In the genomic region with DNA sequence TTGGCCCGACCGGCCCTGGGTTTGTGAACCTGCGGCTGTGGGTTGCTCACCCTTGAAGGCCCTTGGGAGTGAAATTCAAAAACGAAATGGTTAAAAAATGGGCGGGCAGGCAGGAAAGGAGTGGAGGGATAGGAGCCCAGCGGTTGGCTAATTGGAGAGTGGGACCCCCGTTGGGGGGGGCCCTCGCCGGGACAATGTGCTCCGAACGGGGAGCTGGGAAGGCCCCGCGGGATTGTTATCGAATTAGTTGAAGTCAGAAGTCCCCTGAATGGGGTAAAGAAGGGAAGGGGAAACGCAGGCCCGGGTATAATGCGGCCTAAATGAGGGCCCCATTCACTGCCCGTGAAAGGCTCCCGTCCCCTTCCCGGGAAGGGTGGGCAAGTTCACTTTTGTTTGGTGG, we compare ENCODE assay signal across 26 cellular contexts.
"Had no signal": no experiment of that assay in that cellular context is flagged by ENCODE, and none has a peak within 500 bp of the region (broad histone marks: within the 10 kb centered on the region; RNA-seq: fewer than 3 reads in every experiment).

No MANE protein-coding gene starts in this region.

- H3K4me3 Mint-ChIP-seq: activated naive CD8-positive, alpha-beta T cell treated with anti-CD3 and anti-CD28 coated beads, Interleukin-2, amount 10 ng/mL, durations not matched to agents 7 days and 5 days; activated T-cell treated with anti-CD3 and anti-CD28 coated beads, Interleukin-2, amount 50 U/mL, for 72 hours; mesothelial cell of epicardium; natural killer cell treated with Interleukin-12 subunit alpha and Interleukin-12 subunit beta and Interleukin-15 and Interleukin-18, amount 100 ng/mL, for 72 hours; stimulated activated naive CD8-positive, alpha-beta T cell treated with anti-CD3 and anti-CD28 coated beads, Interleukin-15, Interleukin-2, amounts not matched to agents 100 ng/mL and 50 ng/mL, for 24 hours; T-helper 1 cell treated with Interleukin-12 subunit alpha and Interleukin-12 subunit beta and Interleukin-4 antibody, amounts not matched to agents 30 μg/mL and 1 μg/mL, for 36 hours had no signal

- H3K27ac ChIP-seq: brain microvascular endothelial cell, skin epidermis, suprapubic skin, upper lobe of left lung, WERI-Rb-1 had no signal

- H3K4me3 ChIP-seq: lung, skin epidermis, suprapubic skin, upper lobe of left lung had no signal

- H3K36me3 Mint-ChIP-seq: activated naive CD8-positive, alpha-beta T cell treated with anti-CD3 and anti-CD28 coated beads, Interleukin-2, amount 10 ng/mL, durations not matched to agents 7 days and 5 days; mesothelial cell of epicardium; natural killer cell treated with Interleukin-12 subunit alpha and Interleukin-12 subunit beta and Interleukin-15 and Interleukin-18, amount 100 ng/mL, for 72 hours had no signal

- H3K9me3 Mint-ChIP-seq: activated naive CD8-positive, alpha-beta T cell treated with anti-CD3 and anti-CD28 coated beads, Interleukin-2, amount 10 ng/mL, durations not matched to agents 7 days and 5 days; activated T-cell treated with anti-CD3 and anti-CD28 coated beads, Interleukin-2, amount 50 U/mL, for 72 hours; mesothelial cell of epicardium; natural killer cell treated with Interleukin-12 subunit alpha and Interleukin-12 subunit beta and Interleukin-15 and Interleukin-18, amount 100 ng/mL, for 72 hours; stimulated activated naive CD8-positive, alpha-beta T cell treated with anti-CD3 and anti-CD28 coated beads, Interleukin-15, Interleukin-2, amounts not matched to agents 100 ng/mL and 50 ng/mL, for 24 hours; T-helper 1 cell treated with Interleukin-12 subunit alpha and Interleukin-12 subunit beta and Interleukin-4 antibody, amounts not matched to agents 30 μg/mL and 1 μg/mL, for 36 hours had no signal

- DNase-seq: activated CD4-positive, alpha-beta T cell treated with anti-CD3 and anti-CD28 coated beads, Interleukin-2, amount 50 U/mL, for 4 hours; activated gamma-delta T cell; activated naive CD8-positive, alpha-beta T cell treated with anti-CD3 and anti-CD28 coated beads, Interleukin-2, amount 10 ng/mL, durations not matched to agents 7 days and 5 days; activated T-cell treated with anti-CD3 and anti-CD28 coated beads, Interleukin-2, amount 50 U/mL, for 72 hours; amygdala; brain microvascular endothelial cell; central memory CD4-positive, alpha-beta T cell; cortex of kidney; erythroblast; foreskin melanocyte; glutamatergic neuron; hippocampal formation; occipital lobe; right cardiac atrium; WERI-Rb-1 had no signal

- H3K27ac Mint-ChIP-seq: activated naive CD8-positive, alpha-beta T cell treated with anti-CD3 and anti-CD28 coated beads, Interleukin-2, amount 10 ng/mL, durations not matched to agents 7 days and 5 days; activated T-cell treated with anti-CD3 and anti-CD28 coated beads, Interleukin-2, amount 50 U/mL, for 72 hours; mesothelial cell of epicardium; natural killer cell treated with Interleukin-12 subunit alpha and Interleukin-12 subunit beta and Interleukin-15 and Interleukin-18, amount 100 ng/mL, for 72 hours; stimulated activated naive CD8-positive, alpha-beta T cell treated with anti-CD3 and anti-CD28 coated beads, Interleukin-15, Interleukin-2, amounts not matched to agents 100 ng/mL and 50 ng/mL, for 24 hours; T-helper 1 cell treated with Interleukin-12 subunit alpha and Interleukin-12 subunit beta and Interleukin-4 antibody, amounts not matched to agents 30 μg/mL and 1 μg/mL, for 36 hours had no signal

- H3K4me1 Mint-ChIP-seq: activated naive CD8-positive, alpha-beta T cell treated with anti-CD3 and anti-CD28 coated beads, Interleukin-2, amount 10 ng/mL, durations not matched to agents 7 days and 5 days; mesothelial cell of epicardium had no signal

- H3K27me3 Mint-ChIP-seq: activated naive CD8-positive, alpha-beta T cell treated with anti-CD3 and anti-CD28 coated beads, Interleukin-2, amount 10 ng/mL, durations not matched to agents 7 days and 5 days; natural killer cell treated with Interleukin-12 subunit alpha and Interleukin-12 subunit beta and Interleukin-15 and Interleukin-18, amount 100 ng/mL, for 72 hours; stimulated activated naive CD8-positive, alpha-beta T cell treated with anti-CD3 and anti-CD28 coated beads, Interleukin-15, Interleukin-2, amounts not matched to agents 100 ng/mL and 50 ng/mL, for 24 hours had no signal

- ATAC-seq: activated T-cell treated with anti-CD3 and anti-CD28 coated beads, Interleukin-2, amount 50 U/mL, for 72 hours; left lobe of liver; natural killer cell treated with Interleukin-12 subunit alpha and Interleukin-12 subunit beta and Interleukin-15 and Interleukin-18, amount 100 ng/mL, for 72 hours; right cardiac atrium had no signal

- FAIRE-seq: endometrium, keratinocyte had no signal
